ENCODE assay signal across 14 cellular contexts in the genomic region with DNA sequence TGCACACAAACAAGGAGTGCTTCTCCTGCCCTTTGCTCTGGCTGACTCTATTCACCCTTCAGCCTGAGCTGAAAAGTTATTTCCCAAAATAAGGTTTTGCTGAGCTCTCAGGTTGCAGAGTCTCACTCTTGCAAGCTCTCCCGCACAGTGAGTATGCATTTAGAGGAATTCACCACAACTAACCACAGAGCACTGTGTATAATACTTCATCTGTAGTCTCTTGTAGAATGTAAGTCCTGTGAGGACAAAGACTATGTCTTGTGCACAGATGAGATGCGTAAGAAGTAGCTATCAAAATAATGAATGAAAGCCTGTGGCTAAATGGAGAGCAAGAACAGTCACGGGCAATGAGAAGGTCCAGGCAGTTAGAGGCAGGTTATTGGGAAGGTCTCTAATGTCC.
A peak's percentile ranks its signal among the peaks of the same experiment; 100 is the strongest.
DNase-seq lines count a peak whose midpoint lies in the region; ATAC-seq and TF ChIP-seq lines count a peak whose summit lies in the region.
"Had no signal": no experiment of that assay in that cellular context is flagged by ENCODE, and none has a peak within 500 bp of the region (broad histone marks: within the 10 kb centered on the region; RNA-seq: fewer than 3 reads in every experiment).

No MANE protein-coding gene starts in this region.

- H3K4me3 Mint-ChIP-seq in brain: no peak overlapping the region
- no peak overlapping the region for H3K4me3 Mint-ChIP-seq in nephron progenitor cell
- H3K4me3 Mint-ChIP-seq: CD14-positive monocyte; CD8-positive, alpha-beta T cell had no signal

- H3K36me3 Mint-ChIP-seq in brain (no peaks in the 10 kb centered on the region), nephron progenitor cell (ENCODE audit: low read depth) (no peaks in the 10 kb centered on the region)
- H3K36me3 Mint-ChIP-seq: CD14-positive monocyte; CD8-positive, alpha-beta T cell had no signal

- peak; percentile 10 for DNase-seq in RPMI7951 (ENCODE audit: low read depth)
- no peak for DNase-seq in nephron progenitor cell
- no peak for DNase-seq in NCI-H187 treated with DMSO at 0.1 percent for 48 hours (lab: John Stamatoyannopoulos, UW)
- DNase-seq: 8988T; Calu3; CD8-positive, alpha-beta T cell; DMS79 treated with DMSO at 0.1 percent for 48 hours; EL; HCEC 1CT had no signal

- no peak for TF ChIP-seq CTCF in brain (conservative IDR thresholded peaks at IDR 0.05)
- no peak for TF ChIP-seq CTCF in nephron progenitor cell (IDR thresholded peaks at IDR 0.05)

- H3K9me3 Mint-ChIP-seq in brain: no peaks in the 10 kb centered on the region
- H3K9me3 Mint-ChIP-seq in nephron progenitor cell: no peaks in the 10 kb centered on the region
- H3K9me3 Mint-ChIP-seq: CD14-positive monocyte; CD8-positive, alpha-beta T cell had no signal

- ATAC-seq in GM19455 (IDR thresholded peaks at IDR 0.05; ENCODE audit: unreplicated experiment): no peak
- no peak for ATAC-seq in HG02759 (IDR thresholded peaks at IDR 0.05; ENCODE audit: unreplicated experiment)
- no peak for ATAC-seq in activated CD4-positive, CD25-positive, alpha-beta regulatory T cell treated with anti-CD3 and anti-CD28 coated beads, Interleukin-2, amount 50 U/mL, for 24 hours
- ATAC-seq: CD8-positive, alpha-beta T cell had no signal

- H3K27me3 Mint-ChIP-seq in brain: peaks cover 2% of the 10 kb centered on the region
- H3K27me3 Mint-ChIP-seq in nephron progenitor cell (ENCODE audit: low read depth, poor library complexity): peaks cover 2% of the 10 kb centered on the region

- H3K27ac Mint-ChIP-seq in brain: peak overlapping the region in 3 of 5 experiments; percentile 23 to 78 (median 58)
- peak overlapping the region; percentile 73 for H3K27ac Mint-ChIP-seq in nephron progenitor cell
- H3K27ac Mint-ChIP-seq: CD14-positive monocyte; CD8-positive, alpha-beta T cell had no signal

- H3K4me1 Mint-ChIP-seq in brain (peaks cover 51% of the 10 kb centered on the region), nephron progenitor cell (peaks cover 17% of the 10 kb centered on the region)
